ENCODE assay signal across 23 cellular contexts in the genomic region with DNA sequence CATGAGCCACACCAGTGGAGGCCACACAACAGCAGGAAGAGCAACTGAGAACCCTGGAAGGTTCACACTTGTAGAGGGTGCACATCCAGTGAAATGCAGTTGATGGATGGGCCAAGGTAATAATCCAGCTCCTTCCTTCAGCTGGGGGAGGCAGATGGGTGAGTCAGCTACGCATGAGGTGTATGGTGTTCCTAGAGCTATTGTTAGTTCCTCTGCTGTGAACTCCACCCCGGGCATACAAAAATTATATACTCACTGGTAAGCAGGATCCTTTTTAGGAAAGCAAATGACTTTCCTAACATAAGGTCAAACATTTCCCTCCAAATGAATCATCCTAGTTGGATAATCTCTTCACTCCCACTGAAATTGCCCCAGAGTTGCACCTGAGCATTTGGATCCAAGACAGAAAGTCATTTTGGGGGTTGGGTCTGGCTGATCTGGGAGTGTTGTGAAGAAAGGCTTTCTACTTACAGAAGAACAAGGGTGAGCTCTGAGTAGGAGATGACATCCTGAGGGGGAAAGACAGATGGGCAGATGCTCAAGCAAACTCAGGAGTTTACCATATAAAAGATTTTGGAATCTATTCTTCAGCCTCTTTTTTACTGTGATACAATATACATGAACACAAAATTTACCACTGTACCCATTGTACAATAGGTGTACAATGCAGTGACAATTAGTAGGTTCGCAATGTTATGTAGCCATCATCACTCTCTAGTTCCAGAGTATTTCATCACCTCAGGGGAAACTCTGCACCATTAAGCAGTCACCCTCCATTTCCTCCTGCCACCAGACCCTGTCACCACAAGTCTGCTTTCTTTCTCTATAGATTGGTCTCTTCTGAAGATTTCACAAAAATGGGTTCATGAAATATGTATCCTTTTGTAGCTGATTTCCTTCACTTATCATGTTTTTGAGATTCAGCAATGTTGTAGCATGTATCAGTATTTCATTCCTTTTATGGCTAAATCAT. TPM values are rescaled to one million over a fixed set of nuclear protein-coding genes. Genes with fewer than 3 reads are reported as not detected.
DNase-seq lines count a peak whose midpoint lies in the region; ATAC-seq and TF ChIP-seq lines count a peak whose summit lies in the region.
"Had no signal": no experiment of that assay in that cellular context is flagged by ENCODE, and none has a peak within 500 bp of the region (broad histone marks: within the 10 kb centered on the region; RNA-seq: fewer than 3 reads in every experiment).

No MANE protein-coding gene starts in this region.

- no peak overlapping the region for H3K27ac ChIP-seq in ovary
- H3K27ac ChIP-seq in stomach: no peak overlapping the region
- H3K27ac ChIP-seq: brain microvascular endothelial cell, C4-2B, PC-9 had no signal

- H3K4me1 Mint-ChIP-seq in activated naive CD4-positive, alpha-beta T cell treated with anti-CD3 and anti-CD28 coated beads, Interleukin-2, amount 50 U/mL, for 24 hours: peaks cover 38% of the 10 kb centered on the region
- peaks cover 18 to 24% of the 10 kb centered on the region in 2 donors for H3K4me1 Mint-ChIP-seq in effector memory CD8-positive, alpha-beta T cell (ENCODE audit: low read depth in 2 of 2)
- H3K4me1 Mint-ChIP-seq in stimulated activated effector memory CD8-positive, alpha-beta T cell treated with anti-CD3 and anti-CD28 coated beads, Interleukin-12 subunit alpha, Interleukin-12 subunit beta, amount 100 ng/mL, for 72 hours: peaks cover 37% of the 10 kb centered on the region
- H3K4me1 Mint-ChIP-seq: WTC11 had no signal

- H3K4me3 Mint-ChIP-seq in activated naive CD4-positive, alpha-beta T cell treated with anti-CD3 and anti-CD28 coated beads, Interleukin-2, amount 50 U/mL, for 24 hours: peak overlapping the region; percentile 3
- no peak overlapping the region for H3K4me3 Mint-ChIP-seq in effector memory CD8-positive, alpha-beta T cell
- H3K4me3 Mint-ChIP-seq in stimulated activated effector memory CD8-positive, alpha-beta T cell treated with anti-CD3 and anti-CD28 coated beads, Interleukin-12 subunit alpha, Interleukin-12 subunit beta, amount 100 ng/mL, for 72 hours: no peak overlapping the region
- H3K4me3 Mint-ChIP-seq: dendritic cell treated with granulocyte-macrophage colony-stimulating factor and Interleukin-4, amounts not matched to agents 40 ng/mL and 50 ng/mL, for 4 days; T-helper 2 cell treated with Interferon-gamma antibody and Interleukin-4, amounts not matched to agents 5 μg/mL and 100 μg/mL, for 36 hours; WTC11 had no signal

- TF ChIP-seq CTCF in ovary (IDR thresholded peaks at IDR 0.05) (no peak), stomach (IDR thresholded peaks at IDR 0.05) (no peak)

- H3K4me3 ChIP-seq in ovary (no peak overlapping the region), stomach (no peak overlapping the region)
- H3K4me3 ChIP-seq: lung, MG63, PC-9 had no signal

- no peaks in the 10 kb centered on the region for H3K36me3 Mint-ChIP-seq in activated naive CD4-positive, alpha-beta T cell treated with anti-CD3 and anti-CD28 coated beads, Interleukin-2, amount 50 U/mL, for 24 hours
- H3K36me3 Mint-ChIP-seq in activated naive CD4-positive, alpha-beta T cell treated with anti-CD3 and anti-CD28 coated beads, Interleukin-2, amount 50 U/mL, for 72 hours: peaks cover 0 to 5% of the 10 kb centered on the region in 2 donors
- H3K36me3 Mint-ChIP-seq in effector memory CD8-positive, alpha-beta T cell (ENCODE audit: insufficient read depth): peaks cover 16% of the 10 kb centered on the region
- H3K36me3 Mint-ChIP-seq in stimulated activated effector memory CD8-positive, alpha-beta T cell treated with anti-CD3 and anti-CD28 coated beads, Interleukin-12 subunit alpha, Interleukin-12 subunit beta, amount 100 ng/mL, for 72 hours: peaks cover 12% of the 10 kb centered on the region
- H3K36me3 Mint-ChIP-seq: WTC11 had no signal

- DNase-seq in activated naive CD4-positive, alpha-beta T cell treated with anti-CD3 and anti-CD28 coated beads, Interleukin-2, amount 50 U/mL, for 72 hours (ENCODE audit: low spot score in 2 of 2): no peak
- peak; percentile 32 for DNase-seq in RPMI7951 (ENCODE audit: low read depth)
- DNase-seq in effector memory CD8-positive, alpha-beta T cell: no peak
- DNase-seq in stimulated activated effector memory CD8-positive, alpha-beta T cell treated with anti-CD3 and anti-CD28 coated beads, Interleukin-12 subunit alpha, Interleukin-12 subunit beta, amount 100 ng/mL, for 72 hours (ENCODE audit: low spot score in 2 of 2): no peak
- DNase-seq in ovary: no peak
- DNase-seq in stomach: no peak
- DNase-seq: brain microvascular endothelial cell; DMS 273 treated with DMSO at 0.1 percent for 48 hours; MG63; NCI-H1694 treated with DMSO at 0.1 percent for 48 hours; NCI-H774; stimulated activated CD4-positive, alpha-beta T cell treated with anti-CD3 and anti-CD28 coated beads, Interleukin-12 subunit alpha, Interleukin-12 subunit beta, amount 100 ng/mL, for 4 hours had no signal

- H3K27ac Mint-ChIP-seq in activated naive CD4-positive, alpha-beta T cell treated with anti-CD3 and anti-CD28 coated beads, Interleukin-2, amount 50 U/mL, for 24 hours: peak overlapping the region; percentile 60
- no peak overlapping the region for H3K27ac Mint-ChIP-seq in activated naive CD4-positive, alpha-beta T cell treated with anti-CD3 and anti-CD28 coated beads, Interleukin-2, amount 50 U/mL, for 72 hours
- no peak overlapping the region for H3K27ac Mint-ChIP-seq in effector memory CD8-positive, alpha-beta T cell
- H3K27ac Mint-ChIP-seq in stimulated activated effector memory CD8-positive, alpha-beta T cell treated with anti-CD3 and anti-CD28 coated beads, Interleukin-12 subunit alpha, Interleukin-12 subunit beta, amount 100 ng/mL, for 72 hours: no peak overlapping the region
- H3K27ac Mint-ChIP-seq: dendritic cell treated with granulocyte-macrophage colony-stimulating factor and Interleukin-4, amounts not matched to agents 40 ng/mL and 50 ng/mL, for 4 days; T-helper 2 cell treated with Interferon-gamma antibody and Interleukin-4, amounts not matched to agents 5 μg/mL and 100 μg/mL, for 36 hours; WTC11 had no signal

- intact Hi-C loops in ovary (cut with DNase I) (no loop called here), stomach (cut with DNase I; ENCODE audit: low total_unique reads) (loop anchor here (10.0 kb wide), 1 partner anchor 100 kb away; no protein-coding TSS in a partner anchor)

- TF ChIP-seq EP300 in ovary (IDR thresholded peaks at IDR 0.05): no peak
- TF ChIP-seq EP300 in stomach (IDR thresholded peaks at IDR 0.05): no peak

- H3K27me3 ChIP-seq in ovary (no peaks in the 10 kb centered on the region), stomach (no peaks in the 10 kb centered on the region)
- H3K27me3 ChIP-seq: brain microvascular endothelial cell, MG63 had no signal

- H3K9me3 ChIP-seq in ovary (no peaks in the 10 kb centered on the region), stomach (no peaks in the 10 kb centered on the region)
- H3K9me3 ChIP-seq: MG63 had no signal

- WGBS in ovary, 3 donors: 57 to 77% (median 75%) methylated on average over 3 of the region's 3 CpGs
- 61 to 92% (median 67%) methylated on average over 3 of the region's 3 CpGs for WGBS in stomach, 5 donors

- H3K9me3 Mint-ChIP-seq in activated naive CD4-positive, alpha-beta T cell treated with anti-CD3 and anti-CD28 coated beads, Interleukin-2, amount 50 U/mL, for 24 hours: no peaks in the 10 kb centered on the region
- H3K9me3 Mint-ChIP-seq in activated naive CD4-positive, alpha-beta T cell treated with anti-CD3 and anti-CD28 coated beads, Interleukin-2, amount 50 U/mL, for 72 hours: no peaks in the 10 kb centered on the region
- no peaks in the 10 kb centered on the region for H3K9me3 Mint-ChIP-seq in effector memory CD8-positive, alpha-beta T cell
- H3K9me3 Mint-ChIP-seq in stimulated activated effector memory CD8-positive, alpha-beta T cell treated with anti-CD3 and anti-CD28 coated beads, Interleukin-12 subunit alpha, Interleukin-12 subunit beta, amount 100 ng/mL, for 72 hours: no peaks in the 10 kb centered on the region
- H3K9me3 Mint-ChIP-seq: dendritic cell treated with granulocyte-macrophage colony-stimulating factor and Interleukin-4, amounts not matched to agents 40 ng/mL and 50 ng/mL, for 4 days; WTC11 had no signal

- H3K4me1 ChIP-seq in ovary (ENCODE audit: insufficient read depth) (no peaks in the 10 kb centered on the region), stomach (no peaks in the 10 kb centered on the region)

- H3K36me3 ChIP-seq in ovary (no peaks in the 10 kb centered on the region), stomach (no peaks in the 10 kb centered on the region)
- H3K36me3 ChIP-seq: brain microvascular endothelial cell, MG63 had no signal

- TF ChIP-seq POLR2A in ovary (IDR thresholded peaks at IDR 0.05): no peak
- TF ChIP-seq POLR2A in stomach (IDR thresholded peaks at IDR 0.05): no peak

- no peaks in the 10 kb centered on the region for H3K27me3 Mint-ChIP-seq in activated naive CD4-positive, alpha-beta T cell treated with anti-CD3 and anti-CD28 coated beads, Interleukin-2, amount 50 U/mL, for 24 hours
- no peaks in the 10 kb centered on the region for H3K27me3 Mint-ChIP-seq in effector memory CD8-positive, alpha-beta T cell
- H3K27me3 Mint-ChIP-seq: dendritic cell treated with granulocyte-macrophage colony-stimulating factor and Interleukin-4, amounts not matched to agents 40 ng/mL and 50 ng/mL, for 4 days had no signal

- no peak for ATAC-seq in activated naive CD4-positive, alpha-beta T cell treated with anti-CD3 and anti-CD28 coated beads, Interleukin-2, amount 50 U/mL, for 72 hours
- peak; percentile 25 for ATAC-seq in effector memory CD8-positive, alpha-beta T cell (replicated peaks)
- peak; percentile 35 for ATAC-seq in stimulated activated effector memory CD8-positive, alpha-beta T cell treated with anti-CD3 and anti-CD28 coated beads, Interleukin-12 subunit alpha, Interleukin-12 subunit beta, amount 100 ng/mL, for 72 hours
- ATAC-seq in GM18907 (IDR thresholded peaks at IDR 0.05; ENCODE audit: unreplicated experiment): no peak
- ATAC-seq: WTC11 had no signal

RNA-seq across cellular contexts. Expression of a gene that starts 11.1 kb away (rescaled TPM):
- total RNA-seq in activated naive CD4-positive, alpha-beta T cell treated with anti-CD3 and anti-CD28 coated beads, Interleukin-2, amount 50 U/mL, for 72 hours: 100 to 1,000 TPM; 220 to 504 TPM
- 59.1 and 69.5 TPM in 2 replicates for total RNA-seq in RPMI7951 (2014; rRNA removed; shearing (Covaris generic))
- 10 to 100 TPM; 16.3 to 43.4 (median 29.6) TPM for total RNA-seq in ovary
- polyA plus RNA-seq in ovary: 10 to 100 TPM; 16.8 to 61.6 TPM
- 100 to 1,000 TPM in 3 of 5 donors, 10 to 100 TPM in 2; 32.7 to 115 (median 108) TPM for total RNA-seq in stomach
- polyA plus RNA-seq in stomach: 100 to 1,000 TPM in 1 of 3 donors, 10 to 100 TPM in 2; 17.2 to 164 (median 44.4) TPM
- total RNA-seq: A673 had no signal

RNA-seq across cellular contexts. Expression of a gene that starts 53.4 kb away (rescaled TPM):
- total RNA-seq in activated naive CD4-positive, alpha-beta T cell treated with anti-CD3 and anti-CD28 coated beads, Interleukin-2, amount 50 U/mL, for 72 hours: 1 to 10 TPM in 1 of 2 donors, not detected in 1; 5.9 TPM
- not detected in 2 replicates for total RNA-seq in RPMI7951 (2014; rRNA removed; shearing (Covaris generic))
- total RNA-seq in ovary (under 1 TPM in 2 of 7 donors, not detected in 5; 0.24 to 0.25 TPM), stomach (not detected)
- polyA plus RNA-seq in ovary (under 1 TPM in 1 of 2 donors, not detected in 1; 0.13 TPM), stomach (under 1 TPM in 1 of 3 donors, not detected in 2; 0.08 TPM)
- total RNA-seq: A673, SK-MEL-5, urinary bladder had no signal
- polyA plus RNA-seq: urinary bladder had no signal

Comparison
In these comparisons a context has a peak if more than half of its experiments do, and no peak if none do; other contexts are left out.
1. ATAC-seq: peak in effector memory CD8-positive, alpha-beta T cell (single experiment) and stimulated activated effector memory CD8-positive, alpha-beta T cell treated with anti-CD3 and anti-CD28 coated beads, Interleukin-12 subunit alpha, Interleukin-12 subunit beta, amount 100 ng/mL, for 72 hours (single experiment); none in activated naive CD4-positive, alpha-beta T cell treated with anti-CD3 and anti-CD28 coated beads, Interleukin-2, amount 50 U/mL, for 72 hours (0 of 2) and GM18907 (single experiment).